ENCODE assay signal across 22 cellular contexts in genomic region chr9:87516931-87517300, GRCh38. TPM values are rescaled to one million over a fixed set of nuclear protein-coding genes. Genes with fewer than 3 reads are reported as not detected.
DNase-seq lines count a peak whose midpoint lies in the region; ATAC-seq and TF ChIP-seq lines count a peak whose summit lies in the region.
"Had no signal": no experiment of that assay in that cellular context is flagged by ENCODE, and none has a peak within 500 bp of the region (broad histone marks: within the 10 kb centered on the region; RNA-seq: fewer than 3 reads in every experiment).

No MANE protein-coding gene starts in this region.

- intact Hi-C loops in transverse colon (cut with DNase I; ENCODE audit: low total_unique reads), result no loop called here

- TF ChIP-seq CTCF in NB4 (IDR thresholded peaks at IDR 0.05; ENCODE audit: low read depth, low read length) (no peak), transverse colon (IDR thresholded peaks at IDR 0.05) (no peak)

- H3K4me1 ChIP-seq in muscle layer of duodenum (ENCODE audit: control insufficient read depth in 1 of 2, insufficient read depth in 2 of 2, low read length in 2 of 2) (peaks cover 10 to 50% of the 10 kb centered on the region in 2 donors), transverse colon (peaks cover 4 to 58% (median 12%) of the 10 kb centered on the region in 4 donors)

- no peaks in the 10 kb centered on the region for H3K27me3 ChIP-seq in muscle layer of duodenum (ENCODE audit: low read depth, low read length)
- no peaks in the 10 kb centered on the region for H3K27me3 ChIP-seq in transverse colon
- H3K27me3 ChIP-seq: tibial nerve had no signal

- WGBS in transverse colon (ENCODE audit: low coverage in 1 of 2), 2 donors, result 77% methylated on average over 3 of the region's 3 CpGs; no CpG with 5 or more reads in 1 of the 2 donors

- H3K27ac ChIP-seq in muscle layer of duodenum (ENCODE audit: low read length), result peak overlapping the region; percentile 39
- peak overlapping the region in 3 of 4 donors; percentile 32 to 62 (median 59) for H3K27ac ChIP-seq in transverse colon
- H3K27ac ChIP-seq: epithelial cell of prostate, tibial nerve had no signal

- no peak overlapping the region for H3K4me3 ChIP-seq in NB4 (ENCODE audit: low read depth, low read length)
- H3K4me3 ChIP-seq in muscle layer of duodenum (ENCODE audit: low read depth in 1 of 2, low read length in 2 of 2), result no peak overlapping the region
- H3K4me3 ChIP-seq in transverse colon, result no peak overlapping the region
- H3K4me3 ChIP-seq: heart right ventricle, tibial nerve had no signal

- in situ Hi-C loops in transverse colon (cut with MboI; ENCODE audit: low pct_ligation_motif_present in 1 of 4, low pct_unique_long_range_greater_than_20kb in 1 of 4, low sequenced_read_pairs in 3 of 4), result loop anchor here in 1 of 4 donors (25.0 kb wide), 1 partner anchor 95 kb away; no protein-coding TSS in a partner anchor

- H3K9me3 ChIP-seq in muscle layer of duodenum (ENCODE audit: control insufficient read depth in 1 of 2, low read length in 2 of 2), result no peaks in the 10 kb centered on the region
- no peaks in the 10 kb centered on the region for H3K9me3 ChIP-seq in transverse colon
- H3K9me3 ChIP-seq: tibial nerve had no signal

- TF ChIP-seq POLR2A in NB4 (IDR thresholded peaks at IDR 0.05; ENCODE audit: extremely low read depth, insufficient read length) (no peak), transverse colon (IDR thresholded peaks at IDR 0.05) (no peak)

- ATAC-seq in HG02763 (IDR thresholded peaks at IDR 0.05; ENCODE audit: unreplicated experiment), result no peak
- no peak for ATAC-seq in GM21423 (IDR thresholded peaks at IDR 0.05; ENCODE audit: unreplicated experiment)

- no peaks in the 10 kb centered on the region for H3K36me3 ChIP-seq in muscle layer of duodenum (ENCODE audit: control insufficient read depth in 1 of 2, insufficient read depth in 2 of 2, low read length in 2 of 2)
- H3K36me3 ChIP-seq in transverse colon, result no peaks in the 10 kb centered on the region
- H3K36me3 ChIP-seq: heart right ventricle, tibial nerve had no signal

- no peak for TF ChIP-seq EP300 in transverse colon (IDR thresholded peaks at IDR 0.05; ENCODE audit: low read depth)

- DNase-seq in NB4 (ENCODE audit: low read depth) (peak; percentile 16), ecto neural progenitor cell (ENCODE audit: low spot score) (peak; percentile 29), transverse colon (no peak), NAMALWA (ENCODE audit: low spot score) (no peak)
- DNase-seq: activated B cell treated with CpG ODN at 0.5 μM for 24 hours; activated CD4-positive, alpha-beta T cell treated with anti-CD3 and anti-CD28 coated beads, Interleukin-2, amount 50 U/mL, for 4 hours; activated CD8-positive, alpha-beta memory T cell treated with anti-CD3 and anti-CD28 coated beads, Interleukin-2, amount 50 U/mL, for 4 hours; caudate nucleus; DMS153; naive B cell; NCI-H1048; NCI-H1930; NCI-H345; stimulated activated CD4-positive, alpha-beta T cell treated with anti-CD3 and anti-CD28 coated beads, Interleukin-12 subunit alpha, Interleukin-12 subunit beta, amount 100 ng/mL, for 4 hours; stimulated activated CD4-positive, alpha-beta T cell treated with anti-CD3 and anti-CD28 coated beads, Interleukin-4, amount 100 ng/mL, for 24 hours; stimulated activated naive B cell treated with anti-CD40 and anti-IgM and Interleukin-4, amounts not matched to agents 10 μg/mL and 1 μg/mL and 100 μg/mL, for 72 hours had no signal

RNA-seq across cellular contexts. Expression of gene DAPK1, which starts 19.2 kb away (rescaled TPM):
- 10 to 100 TPM; 14.5 to 28.3 (median 20.7) TPM for total RNA-seq in transverse colon

Comparison
In these comparisons a context has a peak if more than half of its experiments do, and no peak if none do; other contexts are left out.
1. DNase-seq: peak in NB4 (single experiment) and ecto neural progenitor cell (single experiment); none in transverse colon (single experiment) and NAMALWA (single experiment).